ENCODE assay signal across 1 cellular context in the genomic region with DNA sequence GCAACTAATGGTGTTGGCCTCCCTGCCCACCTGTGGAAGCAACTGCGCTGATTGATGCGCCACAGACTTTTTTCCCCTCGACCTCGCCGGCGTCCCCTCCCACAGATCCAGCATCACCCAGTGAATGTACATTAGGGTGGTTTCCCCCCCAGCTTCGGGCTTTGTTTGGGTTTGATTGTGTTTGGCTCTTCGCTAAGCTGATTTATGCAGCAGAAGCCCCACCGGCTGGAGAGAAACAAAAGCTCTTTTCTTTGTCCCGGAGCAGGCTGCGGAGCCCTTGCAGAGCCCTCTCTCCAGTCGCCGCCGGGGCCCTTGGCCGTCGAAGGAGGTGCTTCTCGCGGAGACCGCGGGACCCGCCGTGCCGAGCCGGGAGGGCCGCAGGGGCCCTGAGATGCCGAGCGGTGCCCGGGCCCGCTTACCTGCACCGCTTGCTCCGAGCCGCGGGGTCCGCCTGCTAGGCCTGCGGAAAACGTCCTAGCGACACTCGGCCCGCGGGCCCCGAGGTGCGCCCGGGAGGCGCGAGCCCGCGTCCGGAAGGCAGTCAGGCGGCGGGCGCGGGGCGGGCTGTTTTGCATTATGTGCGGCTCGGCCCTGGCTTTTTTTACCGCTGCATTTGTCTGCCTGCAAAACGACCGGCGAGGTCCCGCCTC.
TF ChIP-seq lines count a peak whose summit lies in the region.

No MANE protein-coding gene starts in this region.

TF ChIP-seq in GM23338, 12 proteins besides CTCF, POLR2A, EP300 and RAD21 (continued from another document):
- TF ChIP-seq ZNF462 (CRISPR knock-in tag; IDR thresholded peaks at IDR 0.05) (no peak), EZH2phosphoT487 (IDR thresholded peaks at IDR 0.05; ENCODE audit: unreplicated experiment) (no peak), STAT1 (IDR thresholded peaks at IDR 0.05; ENCODE audit: unreplicated experiment) (no peak), ETS1 (IDR thresholded peaks at IDR 0.05) (no peak)
